26 cellular contexts compared by ENCODE assay signal in genomic region chr11:68678031-68678441, GRCh38. TPM values are rescaled to one million over a fixed set of nuclear protein-coding genes. Genes with fewer than 3 reads are reported as not detected.
"Had no signal": no experiment of that assay in that cellular context is flagged by ENCODE, and none has a peak within 500 bp of the region (broad histone marks: within the 10 kb centered on the region; RNA-seq: fewer than 3 reads in every experiment).

No MANE protein-coding gene starts in this region.

- H3K27ac Mint-ChIP-seq: activated B cell treated with CpG ODN at 0.5 μM for 24 hours; activated CD4-positive, alpha-beta T cell treated with anti-CD3 and anti-CD28 coated beads for 36 hours; activated naive CD4-positive, alpha-beta T cell treated with anti-CD3 and anti-CD28 coated beads, Interleukin-2, amount 50 U/mL, for 24 hours; memory B cell; nephron progenitor cell; stimulated activated memory B cell treated with anti-CD40 and anti-IgM and Interleukin-4, amounts not matched to agents 10 μg/mL and 1 μg/mL and 100 μg/mL, for 72 hours; T-helper 17 cell had no signal

- H3K4me3 Mint-ChIP-seq: activated B cell treated with CpG ODN at 0.5 μM for 24 hours; activated CD4-positive, alpha-beta T cell treated with anti-CD3 and anti-CD28 coated beads for 36 hours; activated naive CD4-positive, alpha-beta T cell treated with anti-CD3 and anti-CD28 coated beads, Interleukin-2, amount 50 U/mL, for 24 hours; activated T-cell treated with anti-CD3 and anti-CD28 coated beads, Interleukin-2, amount 50 U/mL, for 4 hours; memory B cell; nephron progenitor cell; stimulated activated memory B cell treated with anti-CD40 and anti-IgM and Interleukin-4, amounts not matched to agents 10 μg/mL and 1 μg/mL and 100 μg/mL, for 72 hours; T-helper 17 cell had no signal

- FAIRE-seq: colon, frontal cortex, pancreas had no signal

- H3K4me1 Mint-ChIP-seq: activated B cell treated with CpG ODN at 0.5 μM for 24 hours; activated naive CD4-positive, alpha-beta T cell treated with anti-CD3 and anti-CD28 coated beads, Interleukin-2, amount 50 U/mL, for 24 hours; memory B cell; stimulated activated memory B cell treated with anti-CD40 and anti-IgM and Interleukin-4, amounts not matched to agents 10 μg/mL and 1 μg/mL and 100 μg/mL, for 72 hours had no signal

- H3K4me3 ChIP-seq: mucosa of descending colon, pancreas, smooth muscle cell, stomach, suprapubic skin, vagina had no signal

- H3K36me3 ChIP-seq: brain microvascular endothelial cell, pancreas, stomach, suprapubic skin, vagina had no signal

- H3K4me2 ChIP-seq: smooth muscle cell had no signal

- H3K9me3 Mint-ChIP-seq: activated B cell treated with CpG ODN at 0.5 μM for 24 hours; activated naive CD4-positive, alpha-beta T cell treated with anti-CD3 and anti-CD28 coated beads, Interleukin-2, amount 50 U/mL, for 24 hours; activated T-cell treated with anti-CD3 and anti-CD28 coated beads, Interleukin-2, amount 50 U/mL, for 4 hours; memory B cell; nephron progenitor cell; stimulated activated memory B cell treated with anti-CD40 and anti-IgM and Interleukin-4, amounts not matched to agents 10 μg/mL and 1 μg/mL and 100 μg/mL, for 72 hours had no signal

- H3K9me3 ChIP-seq: mucosa of descending colon, pancreas, suprapubic skin, vagina had no signal

- H3K27ac ChIP-seq: brain microvascular endothelial cell, pancreas, stomach, suprapubic skin, vagina had no signal

- H3K27me3 ChIP-seq: pancreas, vagina had no signal

- H3K36me3 Mint-ChIP-seq: activated naive CD4-positive, alpha-beta T cell treated with anti-CD3 and anti-CD28 coated beads, Interleukin-2, amount 50 U/mL, for 24 hours; memory B cell; stimulated activated memory B cell treated with anti-CD40 and anti-IgM and Interleukin-4, amounts not matched to agents 10 μg/mL and 1 μg/mL and 100 μg/mL, for 72 hours had no signal

- ATAC-seq: activated CD4-positive, alpha-beta T cell treated with anti-CD3 and anti-CD28 coated beads for 36 hours; activated T-cell treated with anti-CD3 and anti-CD28 coated beads, Interleukin-2, amount 50 U/mL, for 4 hours; stimulated activated memory B cell treated with anti-CD40 and anti-IgM and Interleukin-4, amounts not matched to agents 10 μg/mL and 1 μg/mL and 100 μg/mL, for 72 hours; T-helper 17 cell had no signal

- H3K4me1 ChIP-seq: pancreas had no signal

- DNase-seq: activated B cell treated with CpG ODN at 0.5 μM for 24 hours; activated CD4-positive, alpha-beta T cell treated with anti-CD3 and anti-CD28 coated beads for 36 hours; activated CD4-positive, alpha-beta T cell treated with anti-CD3 and anti-CD28 coated beads, Interleukin-2, amount 50 U/mL, for 4 hours; activated CD8-positive, alpha-beta memory T cell treated with anti-CD3 and anti-CD28 coated beads, Interleukin-2, amount 50 U/mL, for 48 hours; activated T-cell treated with anti-CD3 and anti-CD28 coated beads, Interleukin-2, amount 50 U/mL, for 4 hours; central memory CD4-positive, alpha-beta T cell; effector memory CD4-positive, alpha-beta T cell; hippocampal formation; nephron progenitor cell; stimulated activated CD4-positive, alpha-beta T cell treated with anti-CD3 and anti-CD28 coated beads, Interleukin-15, amount 100 ng/mL, for 24 hours; stomach; T-helper 17 cell had no signal

RNA-seq across cellular contexts. Expression of gene GAL, which starts 6.3 kb away (rescaled TPM):
- total RNA-seq: activated B cell treated with CpG ODN at 0.5 μM for 24 hours, aorta, frontal cortex, sciatic nerve, T-helper 17 cell had no signal
- polyA plus RNA-seq: liver had no signal
